17 cellular contexts compared by ENCODE assay signal in genomic region chr20:5189917-5190316, GRCh38.
A peak's percentile ranks its signal among the peaks of the same experiment; 100 is the strongest.
DNase-seq lines count a peak whose midpoint lies in the region; ATAC-seq and TF ChIP-seq lines count a peak whose summit lies in the region.
"Had no signal": no experiment of that assay in that cellular context is flagged by ENCODE, and none has a peak within 500 bp of the region (broad histone marks: within the 10 kb centered on the region; RNA-seq: fewer than 3 reads in every experiment).

No MANE protein-coding gene starts in this region.

- peaks cover 10% of the 10 kb centered on the region for H3K4me1 Mint-ChIP-seq in activated CD8-positive, alpha-beta T cell treated with anti-CD3 and anti-CD28 coated beads for 36 hours (ENCODE audit: low read depth)
- H3K4me1 Mint-ChIP-seq in activated CD8-positive, alpha-beta T cell treated with anti-CD3 and anti-CD28 coated beads, Interleukin-2, amount 10 ng/mL, durations not matched to agents 7 days and 5 days (ENCODE audit: low read depth) = peaks cover 9% of the 10 kb centered on the region
- peaks cover 12% of the 10 kb centered on the region for H3K4me1 Mint-ChIP-seq in activated naive CD8-positive, alpha-beta T cell treated with anti-CD3 and anti-CD28 coated beads, Interleukin-2, amount 50 U/mL, for 24 hours
- peaks cover 33% of the 10 kb centered on the region for H3K4me1 Mint-ChIP-seq in nephron progenitor cell
- H3K4me1 Mint-ChIP-seq in activated T-helper 2 cell treated with anti-CD3 and anti-CD28 coated beads, Interferon-gamma antibody, Interleukin-2, Interleukin-4, amounts not matched to agents 10 μg/mL and 5 μg/mL and 100 μg/mL, durations not matched to agents 14 hours and 24 hours and 36 hours (ENCODE audit: low read depth) = peaks cover 11% of the 10 kb centered on the region

- no peak for ATAC-seq in activated CD8-positive, alpha-beta T cell treated with anti-CD3 and anti-CD28 coated beads for 36 hours
- ATAC-seq in activated CD8-positive, alpha-beta T cell treated with anti-CD3 and anti-CD28 coated beads, Interleukin-2, amount 10 ng/mL, durations not matched to agents 7 days and 5 days = no peak
- no peak for ATAC-seq in activated naive CD8-positive, alpha-beta T cell treated with anti-CD3 and anti-CD28 coated beads, Interleukin-2, amount 50 U/mL, for 24 hours
- ATAC-seq in esophagus mucosa = no peak
- ATAC-seq: A549, GM23338, K562 had no signal

- peak overlapping the region; percentile 23 for H3K27ac Mint-ChIP-seq in activated CD8-positive, alpha-beta T cell treated with anti-CD3 and anti-CD28 coated beads for 36 hours
- H3K27ac Mint-ChIP-seq in activated CD8-positive, alpha-beta T cell treated with anti-CD3 and anti-CD28 coated beads, Interleukin-2, amount 10 ng/mL, durations not matched to agents 7 days and 5 days = no peak overlapping the region
- H3K27ac Mint-ChIP-seq in activated naive CD8-positive, alpha-beta T cell treated with anti-CD3 and anti-CD28 coated beads, Interleukin-2, amount 50 U/mL, for 24 hours = peak overlapping the region; percentile 52
- peak overlapping the region; percentile 48 for H3K27ac Mint-ChIP-seq in nephron progenitor cell
- H3K27ac Mint-ChIP-seq in activated T-helper 2 cell treated with anti-CD3 and anti-CD28 coated beads, Interferon-gamma antibody, Interleukin-2, Interleukin-4, amounts not matched to agents 10 μg/mL and 5 μg/mL and 100 μg/mL, durations not matched to agents 14 hours and 24 hours and 36 hours = no peak overlapping the region
- H3K27ac Mint-ChIP-seq: GM23338 had no signal

- H3K9me3 ChIP-seq in Peyer's patch = no peaks in the 10 kb centered on the region
- H3K9me3 ChIP-seq: A549 had no signal

- H3K36me3 ChIP-seq in KMS-11 (ENCODE audit: insufficient read depth) (no peaks in the 10 kb centered on the region), Peyer's patch (peaks cover 0 to 57% (median 0%) of the 10 kb centered on the region in 3 donors)

- no peaks in the 10 kb centered on the region for H3K27me3 Mint-ChIP-seq in activated CD8-positive, alpha-beta T cell treated with anti-CD3 and anti-CD28 coated beads for 36 hours
- no peaks in the 10 kb centered on the region for H3K27me3 Mint-ChIP-seq in activated CD8-positive, alpha-beta T cell treated with anti-CD3 and anti-CD28 coated beads, Interleukin-2, amount 10 ng/mL, durations not matched to agents 7 days and 5 days (ENCODE audit: low read depth)
- no peaks in the 10 kb centered on the region for H3K27me3 Mint-ChIP-seq in activated naive CD8-positive, alpha-beta T cell treated with anti-CD3 and anti-CD28 coated beads, Interleukin-2, amount 50 U/mL, for 24 hours
- no peaks in the 10 kb centered on the region for H3K27me3 Mint-ChIP-seq in nephron progenitor cell (ENCODE audit: low read depth, poor library complexity)
- H3K27me3 Mint-ChIP-seq in activated T-helper 2 cell treated with anti-CD3 and anti-CD28 coated beads, Interferon-gamma antibody, Interleukin-2, Interleukin-4, amounts not matched to agents 10 μg/mL and 5 μg/mL and 100 μg/mL, durations not matched to agents 14 hours and 24 hours and 36 hours (ENCODE audit: low read depth) = no peaks in the 10 kb centered on the region

- intact Hi-C loops in activated CD8-positive, alpha-beta T cell treated with anti-CD3 and anti-CD28 coated beads for 36 hours (cut with micrococcal nuclease) = no loop called here
- intact Hi-C loops in activated T-helper 2 cell treated with anti-CD3 and anti-CD28 coated beads, Interferon-gamma antibody, Interleukin-2, Interleukin-4, amounts not matched to agents 10 μg/mL and 5 μg/mL and 100 μg/mL, durations not matched to agents 14 hours and 24 hours and 36 hours (cut with micrococcal nuclease) = no loop called here

- peak overlapping the region; percentile 50; the same call in 1 of the 2 replicates for H3K4me2 ChIP-seq in KMS-11
- H3K4me2 ChIP-seq: A549, GM23338 had no signal

- H3K4me3 ChIP-seq in KMS-11 (IDR thresholded peaks at IDR 0.05; ENCODE audit: insufficient read depth, low read depth, low read length) = no peak overlapping the region
- no peak overlapping the region for H3K4me3 ChIP-seq in Peyer's patch
- H3K4me3 ChIP-seq: A549, GM12878, GM23338, K562 had no signal

- peaks cover 4% of the 10 kb centered on the region for H3K36me3 Mint-ChIP-seq in activated CD8-positive, alpha-beta T cell treated with anti-CD3 and anti-CD28 coated beads for 36 hours (ENCODE audit: low read depth)
- peaks cover 36% of the 10 kb centered on the region for H3K36me3 Mint-ChIP-seq in activated CD8-positive, alpha-beta T cell treated with anti-CD3 and anti-CD28 coated beads, Interleukin-2, amount 10 ng/mL, durations not matched to agents 7 days and 5 days (ENCODE audit: low read depth)
- peaks cover 4% of the 10 kb centered on the region for H3K36me3 Mint-ChIP-seq in activated naive CD8-positive, alpha-beta T cell treated with anti-CD3 and anti-CD28 coated beads, Interleukin-2, amount 50 U/mL, for 24 hours (ENCODE audit: low read depth)
- peaks cover 16% of the 10 kb centered on the region for H3K36me3 Mint-ChIP-seq in nephron progenitor cell (ENCODE audit: low read depth)
- peaks cover 36% of the 10 kb centered on the region for H3K36me3 Mint-ChIP-seq in activated T-helper 2 cell treated with anti-CD3 and anti-CD28 coated beads, Interferon-gamma antibody, Interleukin-2, Interleukin-4, amounts not matched to agents 10 μg/mL and 5 μg/mL and 100 μg/mL, durations not matched to agents 14 hours and 24 hours and 36 hours (ENCODE audit: low read depth)

- no peak overlapping the region for H3K4me3 Mint-ChIP-seq in activated CD8-positive, alpha-beta T cell treated with anti-CD3 and anti-CD28 coated beads for 36 hours
- H3K4me3 Mint-ChIP-seq in activated CD8-positive, alpha-beta T cell treated with anti-CD3 and anti-CD28 coated beads, Interleukin-2, amount 10 ng/mL, durations not matched to agents 7 days and 5 days = no peak overlapping the region
- H3K4me3 Mint-ChIP-seq in activated naive CD8-positive, alpha-beta T cell treated with anti-CD3 and anti-CD28 coated beads, Interleukin-2, amount 50 U/mL, for 24 hours = no peak overlapping the region
- no peak overlapping the region for H3K4me3 Mint-ChIP-seq in nephron progenitor cell
- no peak overlapping the region for H3K4me3 Mint-ChIP-seq in activated T-helper 2 cell treated with anti-CD3 and anti-CD28 coated beads, Interferon-gamma antibody, Interleukin-2, Interleukin-4, amounts not matched to agents 10 μg/mL and 5 μg/mL and 100 μg/mL, durations not matched to agents 14 hours and 24 hours and 36 hours (ENCODE audit: low read depth)
- H3K4me3 Mint-ChIP-seq: GM23338 had no signal

- CTCF ChIA-PET in activated CD8-positive, alpha-beta T cell treated with anti-CD3 and anti-CD28 coated beads for 36 hours (lab: Charles Lee) = interaction anchor here (0.8 to 4.9 kb wide), 5 partner anchors 15 to 64 kb away, joined by 4 to 84 read pairs (median 35); partner anchors contain the start of gene CDS2
- CTCF ChIA-PET in activated CD8-positive, alpha-beta T cell treated with anti-CD3 and anti-CD28 coated beads, Interleukin-2, amount 10 ng/mL, durations not matched to agents 7 days and 5 days (lab: Charles Lee) = interaction anchor here (0.6 to 5.1 kb wide), 5 partner anchors 43 to 189 kb away, joined by 3 to 115 read pairs (median 4); partner anchors contain the start of genes CDS2 and PCNA

- H3K4me1 ChIP-seq in KMS-11 (ENCODE audit: low read depth, poor library complexity, severe bottlenecking) (peaks cover 54% of the 10 kb centered on the region), Peyer's patch (peaks cover 0 to 6% (median 0%) of the 10 kb centered on the region in 4 donors)

- no peak overlapping the region for H2AFZ ChIP-seq in KMS-11 (ENCODE audit: low read depth)
- H2AFZ ChIP-seq: GM23338 had no signal

- H3K27ac ChIP-seq in KMS-11 = peak overlapping the region; percentile 9; the same call in 1 of the 2 replicates
- H3K27ac ChIP-seq in Peyer's patch = no peak overlapping the region
- H3K27ac ChIP-seq: A549 had no signal

- H3K9me3 Mint-ChIP-seq in activated CD8-positive, alpha-beta T cell treated with anti-CD3 and anti-CD28 coated beads for 36 hours = no peaks in the 10 kb centered on the region
- no peaks in the 10 kb centered on the region for H3K9me3 Mint-ChIP-seq in activated CD8-positive, alpha-beta T cell treated with anti-CD3 and anti-CD28 coated beads, Interleukin-2, amount 10 ng/mL, durations not matched to agents 7 days and 5 days (ENCODE audit: insufficient read depth)
- H3K9me3 Mint-ChIP-seq in activated naive CD8-positive, alpha-beta T cell treated with anti-CD3 and anti-CD28 coated beads, Interleukin-2, amount 50 U/mL, for 24 hours = no peaks in the 10 kb centered on the region
- no peaks in the 10 kb centered on the region for H3K9me3 Mint-ChIP-seq in nephron progenitor cell
- no peaks in the 10 kb centered on the region for H3K9me3 Mint-ChIP-seq in activated T-helper 2 cell treated with anti-CD3 and anti-CD28 coated beads, Interferon-gamma antibody, Interleukin-2, Interleukin-4, amounts not matched to agents 10 μg/mL and 5 μg/mL and 100 μg/mL, durations not matched to agents 14 hours and 24 hours and 36 hours
- H3K9me3 Mint-ChIP-seq: GM23338 had no signal

- H4K20me1 ChIP-seq in KMS-11 (ENCODE audit: insufficient read depth) = no peaks in the 10 kb centered on the region

- H3K79me2 ChIP-seq in KMS-11 (ENCODE audit: insufficient read depth, low read depth) = no peaks in the 10 kb centered on the region

- no peak for TF ChIP-seq POLR2A in Peyer's patch (IDR thresholded peaks at IDR 0.05)

- POLR2A ChIA-PET in activated CD8-positive, alpha-beta T cell treated with anti-CD3 and anti-CD28 coated beads for 36 hours (lab: Charles Lee) = interaction anchor here (0.5 to 1.1 kb wide), 3 partner anchors 65 to 1206 kb away, joined by 3 read pairs; partner anchors contain the start of gene PCNA
- POLR2A ChIA-PET in activated CD8-positive, alpha-beta T cell treated with anti-CD3 and anti-CD28 coated beads, Interleukin-2, amount 10 ng/mL, durations not matched to agents 7 days and 5 days (lab: Charles Lee) = interaction anchor here (1.0 to 1.5 kb wide), 3 partner anchors 59 to 70 kb away, joined by 3 to 7 read pairs (median 3); partner anchors contain the start of genes CDS2 and PCNA

- no peak for DNase-seq in activated CD8-positive, alpha-beta T cell treated with anti-CD3 and anti-CD28 coated beads for 36 hours
- no peak for DNase-seq in activated CD8-positive, alpha-beta T cell treated with anti-CD3 and anti-CD28 coated beads, Interleukin-2, amount 10 ng/mL, durations not matched to agents 7 days and 5 days
- no peak for DNase-seq in activated naive CD8-positive, alpha-beta T cell treated with anti-CD3 and anti-CD28 coated beads, Interleukin-2, amount 50 U/mL, for 24 hours
- DNase-seq in nephron progenitor cell (no peak), Peyer's patch (no peak)
- no peak for DNase-seq in activated T-helper 2 cell treated with anti-CD3 and anti-CD28 coated beads, Interferon-gamma antibody, Interleukin-2, Interleukin-4, amounts not matched to agents 10 μg/mL and 5 μg/mL and 100 μg/mL, durations not matched to agents 14 hours and 24 hours and 36 hours (ENCODE audit: low spot score)
- DNase-seq: C1 segment of cervical spinal cord, DND-41, NCI-H2227 treated with DMSO at 0.1 percent for 48 hours, NCI-H524, Right ventricle myocardium superior had no signal

- no peak overlapping the region for H3K9ac ChIP-seq in KMS-11

- no peaks in the 10 kb centered on the region for H3K27me3 ChIP-seq in KMS-11 (ENCODE audit: insufficient read depth, low read depth)
- H3K27me3 ChIP-seq in Peyer's patch = no peaks in the 10 kb centered on the region

- no peak for TF ChIP-seq CTCF in activated CD8-positive, alpha-beta T cell treated with anti-CD3 and anti-CD28 coated beads for 36 hours (IDR thresholded peaks at IDR 0.05)
- TF ChIP-seq CTCF in KMS-11 (conservative IDR thresholded peaks at IDR 0.05; ENCODE audit: low read depth, low read length) (no peak), nephron progenitor cell (IDR thresholded peaks at IDR 0.05) (no peak), Peyer's patch (IDR thresholded peaks at IDR 0.05) (no peak)

Comparison
In these comparisons a context has a peak if more than half of its experiments do, and no peak if none do; other contexts are left out.
1. H3K27ac Mint-ChIP-seq: peak in activated CD8-positive, alpha-beta T cell treated with anti-CD3 and anti-CD28 coated beads for 36 hours (single experiment), activated naive CD8-positive, alpha-beta T cell treated with anti-CD3 and anti-CD28 coated beads, Interleukin-2, amount 50 U/mL, for 24 hours (single experiment) and nephron progenitor cell (single experiment); none in activated CD8-positive, alpha-beta T cell treated with anti-CD3 and anti-CD28 coated beads, Interleukin-2, amount 10 ng/mL, durations not matched to agents 7 days and 5 days (single experiment) and activated T-helper 2 cell treated with anti-CD3 and anti-CD28 coated beads, Interferon-gamma antibody, Interleukin-2, Interleukin-4, amounts not matched to agents 10 μg/mL and 5 μg/mL and 100 μg/mL, durations not matched to agents 14 hours and 24 hours and 36 hours (single experiment).